Comparison of ENCODE assay signal across 23 cellular contexts in the genomic region with DNA sequence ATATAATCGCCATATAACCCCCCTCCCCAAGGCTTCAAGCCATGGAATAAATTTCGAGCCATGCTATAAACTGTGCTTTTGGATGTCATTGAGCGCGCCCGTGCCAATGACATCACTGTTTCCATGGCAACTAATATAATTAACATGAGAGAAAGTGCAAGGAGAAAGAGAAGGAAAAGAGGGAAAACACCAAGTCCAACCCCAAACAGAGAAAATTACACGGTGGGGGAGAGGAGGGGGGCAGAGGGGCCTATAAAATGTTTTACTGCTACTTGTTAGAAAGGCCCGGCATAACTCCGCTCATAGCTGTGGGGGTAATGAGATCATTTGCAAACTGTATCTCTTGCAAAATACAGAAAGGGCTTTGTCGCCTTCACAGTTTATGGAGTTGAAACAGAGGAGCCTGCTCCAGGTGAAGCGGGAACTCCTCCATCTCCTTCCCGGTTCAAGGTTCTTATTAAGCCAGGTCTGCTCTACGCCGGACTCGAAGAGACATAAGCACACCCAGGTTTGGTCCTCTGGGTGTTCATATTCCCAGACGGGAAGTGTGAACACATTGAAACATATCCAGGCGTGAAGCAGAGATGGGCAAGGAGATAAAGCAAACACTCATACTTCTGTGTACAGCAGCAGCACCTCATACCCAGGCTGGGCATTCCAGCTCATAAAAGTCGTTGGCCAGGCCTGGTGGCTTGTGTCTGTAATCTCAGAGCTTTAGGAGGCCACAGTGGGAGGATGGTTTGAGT.
A peak's percentile ranks its signal among the peaks of the same experiment; 100 is the strongest.
DNase-seq lines count a peak whose midpoint lies in the region; ATAC-seq, FAIRE-seq and TF ChIP-seq lines count a peak whose summit lies in the region.
"Had no signal": no experiment of that assay in that cellular context is flagged by ENCODE, and none has a peak within 500 bp of the region (broad histone marks: within the 10 kb centered on the region; RNA-seq: fewer than 3 reads in every experiment).

No MANE protein-coding gene starts in this region.

- POLR2A ChIA-PET in A549 (lab: Yijun Ruan, JAX): no interaction called here
- POLR2A ChIA-PET in GM12878 (lab: Charles Lee): no interaction called here

- ATAC-seq in A549 (no peak), GM12878 (no peak), GM21786 (IDR thresholded peaks at IDR 0.05; ENCODE audit: unreplicated experiment) (no peak), GM21423 (IDR thresholded peaks at IDR 0.05; ENCODE audit: unreplicated experiment) (no peak)
- ATAC-seq: effector memory CD8-positive, alpha-beta T cell; GM23338 had no signal

- H3K4me1 ChIP-seq in A549 (peaks cover 21% of the 10 kb centered on the region), GM12878 (ENCODE audit: control insufficient read depth, insufficient read depth, low read length) (peaks cover 4% of the 10 kb centered on the region), tibial artery (peaks cover 0 to 21% (median 16%) of the 10 kb centered on the region in 4 donors)

- peak overlapping the region; percentile 57; the same call in 1 of the 2 replicates for H3K27ac Mint-ChIP-seq in HFFc6
- H3K27ac Mint-ChIP-seq: activated B cell treated with CpG ODN at 0.5 μM for 24 hours; effector memory CD8-positive, alpha-beta T cell; GM23338 had no signal

- SMC1A ChIA-PET in GM12878 (lab: Charles Lee; ENCODE audit: uncharacterized antibody, unreplicated experiment): no interaction called here

- peak overlapping the region in 1 of 2 experiments; percentile 26; a peak in 1 of 6 replicates for H3K27ac ChIP-seq in A549
- no peak overlapping the region for H3K27ac ChIP-seq in GM12878 (ENCODE audit: control insufficient read depth, insufficient read depth)
- H3K27ac ChIP-seq in tibial artery: no peak overlapping the region
- H3K27ac ChIP-seq: HL-60, left ventricle myocardium inferior, ovary had no signal

- 81% methylated on average over 17 of the region's 17 CpGs for WGBS in A549 (ENCODE audit: missing lambda C conversion rate)
- WGBS in GM12878 (ENCODE audit: insufficient coverage, insufficient replicate concordance, low lambda C conversion rate, missing lambda C conversion rate): 71% methylated on average over 17 of the region's 17 CpGs

- H3K4me3 Mint-ChIP-seq in HFFc6: no peak overlapping the region
- H3K4me3 Mint-ChIP-seq: activated B cell treated with CpG ODN at 0.5 μM for 24 hours; CD8-positive, alpha-beta memory T cell; central memory CD8-positive, alpha-beta T cell; effector memory CD8-positive, alpha-beta T cell; GM23338 had no signal

- no peak overlapping the region for H3K4me2 ChIP-seq in A549
- no peak overlapping the region for H3K4me2 ChIP-seq in GM12878 (ENCODE audit: control insufficient read depth, insufficient read depth)
- H3K4me2 ChIP-seq: GM23338 had no signal

- H3K79me2 ChIP-seq in GM12878 (ENCODE audit: control insufficient read depth, insufficient read depth, low read length): no peaks in the 10 kb centered on the region

- no peak for DNase-seq in A549 (ENCODE audit: low read depth in 1 of 2, low spot score in 1 of 2)
- peak; percentile 6 for DNase-seq in HFFc6
- DNase-seq in GM12878 (ENCODE audit: low read depth, low spot score): no peak
- peak; percentile 13 for DNase-seq in kidney tubule cell (ENCODE audit: low spot score)
- DNase-seq in tibial artery: no peak
- DNase-seq in ureter (ENCODE audit: low spot score): no peak
- DNase-seq: activated B cell treated with CpG ODN at 0.5 μM for 24 hours; activated CD8-positive, alpha-beta memory T cell treated with anti-CD3 and anti-CD28 coated beads for 24 hours; CD8-positive, alpha-beta memory T cell; effector memory CD8-positive, alpha-beta T cell; GF-D8; left ventricle myocardium inferior; NCI-H1092 treated with DMSO at 0.1 percent for 48 hours; NCI-H2171; SHP77 treated with DMSO at 0.1 percent for 48 hours; T-helper 2 cell had no signal

- H3K9me3 ChIP-seq in A549 (no peaks in the 10 kb centered on the region), GM12878 (replicated peaks; ENCODE audit: control insufficient read depth, insufficient read depth, low read length) (no peaks in the 10 kb centered on the region), tibial artery (no peaks in the 10 kb centered on the region)
- H3K9me3 ChIP-seq: left ventricle myocardium inferior, ovary had no signal

- RAD21 ChIA-PET in GM12878 (lab: Charles Lee; ENCODE audit: unreplicated experiment): no interaction called here

- intact Hi-C loops in GM12878 (cut with micrococcal nuclease; ENCODE audit: unreplicated experiment): no loop called here
- intact Hi-C loops in tibial artery (cut with DNase I; ENCODE audit: low total_unique reads): loop anchor here (5.0 kb wide), 1 partner anchor 67 kb away; no protein-coding TSS in a partner anchor

- H2AFZ ChIP-seq in GM12878 (ENCODE audit: control insufficient read depth, low read depth, low read length): no peak overlapping the region
- H2AFZ ChIP-seq: GM23338 had no signal

- H3K36me3 Mint-ChIP-seq in HFFc6 (ENCODE audit: low read depth): no peaks in the 10 kb centered on the region
- H3K36me3 Mint-ChIP-seq: CD8-positive, alpha-beta memory T cell had no signal

- TF ChIP-seq RAD21 in A549 (conservative IDR thresholded peaks at IDR 0.05 in 1 of 2, IDR thresholded peaks at IDR 0.05 in 1 of 2): no peak
- no peak for TF ChIP-seq RAD21 in GM12878 (IDR thresholded peaks at IDR 0.05; ENCODE audit: insufficient read depth, low read depth, low read length)

- TF ChIP-seq POLR2A in A549 (IDR thresholded peaks at IDR 0.05; ENCODE audit: low read length) (no peak), GM12878 (IDR thresholded peaks at IDR 0.05; ENCODE audit: low read depth, low read length) (no peak)

- FAIRE-seq in A549 (lab: Jason Lieb, UNC) (no peak), GM12878 (lab: Jason Lieb, UNC) (no peak)

- H3K9ac ChIP-seq in GM12878 (ENCODE audit: control insufficient read depth, insufficient read depth, low read length): no peak overlapping the region

- no TSS peak for BruUV-seq in GM12878 (replicated peaks; lab: Mats Ljungman, UMichigan)

- CTCF ChIA-PET in A549 (lab: Yijun Ruan, JAX): interaction anchor here (0.6 to 1.0 kb wide), 2 partner anchors 13 to 95 kb away, joined by 3 read pairs; no protein-coding TSS in a partner anchor
- CTCF ChIA-PET in GM12878 (lab: Yijun Ruan, JAX): no interaction called here

- H3K4me3 ChIP-seq in A549: no peak overlapping the region
- H3K4me3 ChIP-seq in GM12878: no peak overlapping the region
- no peak overlapping the region for H3K4me3 ChIP-seq in tibial artery
- H3K4me3 ChIP-seq: GM23338, left ventricle myocardium inferior, ovary, skin epidermis had no signal

- in situ Hi-C loops in GM12878 (cut with MboI): no loop called here

- peaks cover 32% of the 10 kb centered on the region for H3K4me1 Mint-ChIP-seq in HFFc6 (ENCODE audit: low read depth)
- H3K4me1 Mint-ChIP-seq: CD8-positive, alpha-beta memory T cell; central memory CD8-positive, alpha-beta T cell had no signal

- H4K20me1 ChIP-seq in GM12878 (ENCODE audit: control insufficient read depth, insufficient read depth): no peaks in the 10 kb centered on the region

- peaks cover 0 to 3% of the 10 kb centered on the region in 2 experiments; a peak in 2 of 4 replicates for H3K27me3 ChIP-seq in GM12878 (replicated peaks in 1 of 2; ENCODE audit: control insufficient read depth in 2 of 2, insufficient read depth in 2 of 2, low read length in 1 of 2)
- no peaks in the 10 kb centered on the region for H3K27me3 ChIP-seq in tibial artery
- H3K27me3 ChIP-seq: ovary had no signal

- no peaks in the 10 kb centered on the region for H3K9me3 Mint-ChIP-seq in HFFc6
- H3K9me3 Mint-ChIP-seq: activated B cell treated with CpG ODN at 0.5 μM for 24 hours; CD8-positive, alpha-beta memory T cell; central memory CD8-positive, alpha-beta T cell; effector memory CD8-positive, alpha-beta T cell; GM23338 had no signal

- TF ChIP-seq EP300 in A549 (IDR thresholded peaks at IDR 0.05) (no peak), GM12878 (IDR thresholded peaks at IDR 0.05; ENCODE audit: borderline replicate concordance in 1 of 2, control insufficient read depth in 1 of 2, low read depth in 2 of 2, low read length in 2 of 2) (no peak)

- no peaks in the 10 kb centered on the region for H3K36me3 ChIP-seq in GM12878 (ENCODE audit: control insufficient read depth in 2 of 2, insufficient read depth in 2 of 2, low read length in 1 of 2)
- no peaks in the 10 kb centered on the region for H3K36me3 ChIP-seq in tibial artery
- H3K36me3 ChIP-seq: left ventricle myocardium inferior, ovary had no signal

- TF ChIP-seq CTCF in A549 (IDR thresholded peaks at IDR 0.05) (no peak), HFFc6 (IDR thresholded peaks at IDR 0.05) (no peak), GM12878 (IDR thresholded peaks at IDR 0.05 in 2 of 3, conservative IDR thresholded peaks at IDR 0.05 in 1 of 3; ENCODE audit: control insufficient read depth in 2 of 3, extremely low read depth in 1 of 3, insufficient read depth in 1 of 3, low read depth in 3 of 3, low read length in 3 of 3) (no peak), tibial artery (IDR thresholded peaks at IDR 0.05) (no peak)

- peaks cover 2% of the 10 kb centered on the region for H3K27me3 Mint-ChIP-seq in HFFc6 (ENCODE audit: insufficient read depth)
- H3K27me3 Mint-ChIP-seq: activated B cell treated with CpG ODN at 0.5 μM for 24 hours had no signal

TF ChIP-seq in A549, 52 proteins besides CTCF, POLR2A, EP300 and RAD21:
- TF ChIP-seq PHF8 (IDR thresholded peaks at IDR 0.05; ENCODE audit: borderline replicate concordance, low read depth): no peak
- TF ChIP-seq GATA3 (IDR thresholded peaks at IDR 0.05; ENCODE audit: borderline replicate concordance): peak; percentile 22; the same call in 1 of the 2 replicates
- TF ChIP-seq RFX5 (IDR thresholded peaks at IDR 0.05): peak; percentile 83

TF ChIP-seq in GM12878, 131 proteins besides CTCF, POLR2A, EP300 and RAD21:
- TF ChIP-seq MTA3 (IDR thresholded peaks at IDR 0.05; ENCODE audit: borderline replicate concordance, low read length) (no peak), RFX5 (IDR thresholded peaks at IDR 0.05; ENCODE audit: low read depth, low read length) (0 out of 2 replicates have a peak, but pooled peaks have one; percentile 25)

Comparison
In these comparisons a context has a peak if more than half of its experiments do, and no peak if none do; other contexts are left out.
1. DNase-seq: peak in HFFc6 (single experiment) and kidney tubule cell (single experiment); none in A549 (0 of 2), GM12878 (single experiment), tibial artery (0 of 2) and ureter (single experiment).
2. Of the 24 proteins assayed by ChIP-seq in both GM12878 and A549: peak only in GM12878: none; only in A549: none; in both: RFX5; in neither: 23.